Comparison of ENCODE assay signal across 8 cellular contexts in the genomic region with DNA sequence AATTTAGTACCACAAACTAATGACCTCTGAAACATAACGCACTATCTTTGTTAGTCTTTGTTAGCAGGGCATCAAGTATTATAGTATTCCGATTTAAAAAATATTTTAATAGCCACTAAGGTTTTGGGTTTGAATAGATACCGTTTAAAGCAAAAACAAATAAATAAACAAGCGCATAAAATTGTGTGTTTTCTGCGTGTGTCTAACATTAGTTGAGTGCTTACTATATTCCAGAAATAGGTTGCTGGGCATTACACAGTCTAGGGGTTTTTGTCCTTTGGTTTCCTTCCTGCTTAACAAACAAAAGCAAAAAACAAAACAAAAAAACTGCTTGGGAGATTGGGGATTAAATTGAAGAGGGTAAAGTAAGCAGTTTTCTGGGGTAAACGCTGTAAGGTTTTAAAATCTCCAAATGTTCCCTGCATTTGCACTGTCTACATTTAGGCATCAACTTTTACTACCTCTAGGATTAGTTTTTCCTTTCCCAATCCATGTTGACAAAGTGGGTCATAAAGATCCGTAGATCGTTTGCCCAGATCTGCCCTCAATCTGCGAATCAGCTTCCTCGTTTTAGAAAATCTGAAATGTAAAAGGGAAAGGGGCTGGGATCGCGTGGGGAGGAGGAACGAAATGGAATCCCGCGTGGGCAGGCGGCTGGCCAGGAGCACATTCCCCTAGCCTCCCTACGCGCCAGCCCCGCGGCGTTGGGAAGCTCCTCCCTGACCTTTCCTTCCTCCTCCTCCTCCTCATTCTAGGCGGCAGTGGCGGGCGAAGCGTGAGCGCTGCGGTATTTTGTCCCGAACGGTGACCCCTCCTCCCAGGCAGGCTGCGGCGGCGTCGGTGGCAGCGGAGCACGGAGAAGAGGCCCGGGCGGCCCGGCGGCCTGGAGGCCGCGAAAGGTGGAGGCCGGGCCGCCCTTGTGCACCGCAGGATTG. TPM values are rescaled to one million over a fixed set of nuclear protein-coding genes. Genes with fewer than 3 reads are reported as not detected.
DNase-seq lines count a peak whose midpoint lies in the region; ATAC-seq and TF ChIP-seq lines count a peak whose summit lies in the region.

A gene (plus strand): TSS at position 749 of the 935 bp plus-strand sequence. CDS start 382 bp downstream, outside the sequence.

- no CpG with 5 or more reads among the region's 44 CpGs for WGBS in neuronal stem cell (ENCODE audit: extremely low coverage in 2 of 2, insufficient read length in 2 of 2, insufficient replicate concordance in 1 of 2), 2 donors

- peak within 1 kb of the TSS; percentile 95 for H3K23ac ChIP-seq in neuronal stem cell (ENCODE audit: low read depth, low read length, poor library complexity)

- no peaks in the 10 kb centered on the region for H3K27me3 Mint-ChIP-seq in type B pancreatic cell

- H3K4me2 ChIP-seq in neuronal stem cell (ENCODE audit: insufficient read depth, low read length, poor library complexity, severe bottlenecking): peak within 1 kb of the TSS; percentile 55

- H3K4me3 Mint-ChIP-seq in type B pancreatic cell: peak within 1 kb of the TSS; percentile 97

- peak within 1 kb of the TSS; percentile 66 for H2BK5ac ChIP-seq in neuronal stem cell (ENCODE audit: low read length)

- no peaks in the 10 kb centered on the region for H3K79me1 ChIP-seq in neuronal stem cell (ENCODE audit: low read depth, low read length)

- H3K14ac ChIP-seq in neuronal stem cell (ENCODE audit: low read length): peak within 1 kb of the TSS; percentile 94

- H3K4me1 Mint-ChIP-seq in type B pancreatic cell (ENCODE audit: unreplicated experiment): peaks cover 16% of the 10 kb centered on the region

- peak within 1 kb of the TSS; percentile 96 for H3K18ac ChIP-seq in neuronal stem cell (ENCODE audit: low read length)

- H2BK15ac ChIP-seq in neuronal stem cell (ENCODE audit: low read length): peak within 1 kb of the TSS; percentile 1

- H3K4me1 ChIP-seq in neuronal stem cell (ENCODE audit: control insufficient read depth in 2 of 2, insufficient read depth in 1 of 2, low read depth in 1 of 2, low read length in 2 of 2): no peaks in the 10 kb centered on the region

- H3K4me3 ChIP-seq in neuronal stem cell (ENCODE audit: low read length in 2 of 2): peak within 1 kb of the TSS; percentile 64 to 90

- no peak within 1 kb of the TSS for H4K91ac ChIP-seq in neuronal stem cell (ENCODE audit: low read depth, low read length, poor library complexity)

- no peak within 1 kb of the TSS for H2AK5ac ChIP-seq in neuronal stem cell (ENCODE audit: low read depth, low read length)

- no peaks in the 10 kb centered on the region for H3K36me3 Mint-ChIP-seq in type B pancreatic cell

- DNase-seq in DMS53 treated with DMSO at 0.1 percent for 48 hours (lab: John Stamatoyannopoulos, UW; ENCODE audit: unreplicated experiment): peak; percentile 89
- peak; percentile 85 for DNase-seq in HuH-7 (ENCODE audit: low spot score)
- DNase-seq in OCI-M1 (lab: John Stamatoyannopoulos, UW): peak; percentile 85
- DNase-seq in activated naive CD4-positive, alpha-beta T cell treated with anti-CD3 and anti-CD28 coated beads, Interleukin-2, amount 50 U/mL, for 16 hours: peak; percentile 49
- DNase-seq in globus pallidus (ENCODE audit: low spot score): peak; percentile 78
- DNase-seq in neuronal stem cell (ENCODE audit: low spot score): peak; percentile 73
- DNase-seq in type B pancreatic cell (ENCODE audit: extremely low spot score, unreplicated experiment): no peak

- no peaks in the 10 kb centered on the region for H3K27me3 ChIP-seq in neuronal stem cell (ENCODE audit: control insufficient read depth in 3 of 3, insufficient read depth in 3 of 3, low read depth in 1 of 3, low read length in 3 of 3)

- no peak within 1 kb of the TSS for H2BK12ac ChIP-seq in neuronal stem cell (ENCODE audit: low read length)

- peak within 1 kb of the TSS; percentile 97 for H4K8ac ChIP-seq in neuronal stem cell (ENCODE audit: low read depth, low read length)

- TF ChIP-seq CTCF in type B pancreatic cell (conservative IDR thresholded peaks at IDR 0.05): peak; percentile 20

- no peak within 1 kb of the TSS for H3K4ac ChIP-seq in neuronal stem cell (ENCODE audit: low read length)

- H3K36me3 ChIP-seq in neuronal stem cell (replicated peaks in 1 of 2; ENCODE audit: control insufficient read depth in 2 of 2, insufficient read depth in 2 of 2, low read length in 2 of 2): no peaks in the 10 kb centered on the region

- peak; percentile 60 for ATAC-seq in GM21576 (IDR thresholded peaks at IDR 0.05; ENCODE audit: unreplicated experiment)

- peak within 1 kb of the TSS; percentile 98 for H3K27ac Mint-ChIP-seq in type B pancreatic cell

- no peaks in the 10 kb centered on the region for H3K9me3 Mint-ChIP-seq in type B pancreatic cell

- peak within 1 kb of the TSS; percentile 86 for H2AFZ ChIP-seq in neuronal stem cell (ENCODE audit: low read length)

- peak within 1 kb of the TSS; percentile 76 for H3K27ac ChIP-seq in neuronal stem cell (replicated peaks; ENCODE audit: low read length)

- H3K9me3 ChIP-seq in neuronal stem cell (replicated peaks in 1 of 2; ENCODE audit: control insufficient read depth in 2 of 2, insufficient read depth in 1 of 2, low read depth in 1 of 2, low read length in 2 of 2): no peaks in the 10 kb centered on the region

- H3K9ac ChIP-seq in neuronal stem cell (ENCODE audit: low read depth, low read length, poor library complexity): peak within 1 kb of the TSS; percentile 94

- H2BK120ac ChIP-seq in neuronal stem cell (ENCODE audit: low read depth, low read length): no peak within 1 kb of the TSS

RNA-seq across cellular contexts. Expression of the gene that starts here (rescaled TPM):
- polyA plus RNA-seq in neuronal stem cell (2013, experiment 1 of 2): 29.0 TPM
- polyA plus RNA-seq in neuronal stem cell (2013, experiment 2 of 2): 29.6 TPM
- 53.7 and 66.8 TPM in 2 replicates for total RNA-seq in type B pancreatic cell (ENCODE audit: low replicate concordance)
